Comparison of ENCODE assay signal across 1 cellular context in the genomic region with DNA sequence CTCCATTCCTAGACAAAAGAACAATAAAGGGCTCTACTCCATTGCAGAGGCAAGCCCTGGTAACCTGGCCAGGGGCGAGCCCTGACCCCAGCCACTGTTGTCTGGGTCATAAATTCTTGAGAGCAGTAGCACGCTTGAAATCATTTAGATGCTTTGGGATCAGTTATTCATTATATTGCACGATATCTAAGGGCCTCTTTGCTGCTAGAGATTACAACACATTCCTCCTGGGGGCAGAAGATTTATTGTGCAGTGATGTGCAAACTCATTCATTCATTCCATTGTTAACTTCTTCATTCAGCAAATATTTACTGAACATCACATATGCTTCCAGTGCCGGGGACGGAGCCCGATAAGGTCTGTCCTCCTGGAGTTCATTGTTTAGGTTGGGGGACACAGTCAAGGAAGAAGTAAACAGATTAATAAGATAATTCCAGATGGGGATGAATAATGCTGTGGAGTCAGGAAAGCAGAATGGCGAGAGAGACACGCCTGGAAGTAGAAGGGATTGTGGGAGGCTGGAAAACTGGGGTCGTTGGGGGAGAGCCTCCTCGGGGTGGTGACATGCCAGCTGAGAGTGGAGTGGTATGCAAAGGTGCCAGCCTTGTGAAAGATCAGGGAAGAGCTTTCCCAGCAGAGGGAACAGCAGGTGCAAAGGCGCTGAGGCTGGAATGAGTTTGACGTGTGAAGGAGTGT.
TF ChIP-seq lines count a peak whose summit lies in the region.

No MANE protein-coding gene starts in this region.

TF ChIP-seq in HCT116, 20 proteins besides CTCF, POLR2A, EP300 and RAD21:
- TF ChIP-seq, protein P1, sequence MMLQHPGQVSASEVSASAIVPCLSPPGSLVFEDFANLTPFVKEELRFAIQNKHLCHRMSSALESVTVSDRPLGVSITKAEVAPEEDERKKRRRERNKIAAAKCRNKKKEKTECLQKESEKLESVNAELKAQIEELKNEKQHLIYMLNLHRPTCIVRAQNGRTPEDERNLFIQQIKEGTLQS (IDR thresholded peaks at IDR 0.05), result no peak
- TF ChIP-seq CBX3 (IDR thresholded peaks at IDR 0.05; ENCODE audit: low read depth), result no peak
- TF ChIP-seq, protein P2, sequence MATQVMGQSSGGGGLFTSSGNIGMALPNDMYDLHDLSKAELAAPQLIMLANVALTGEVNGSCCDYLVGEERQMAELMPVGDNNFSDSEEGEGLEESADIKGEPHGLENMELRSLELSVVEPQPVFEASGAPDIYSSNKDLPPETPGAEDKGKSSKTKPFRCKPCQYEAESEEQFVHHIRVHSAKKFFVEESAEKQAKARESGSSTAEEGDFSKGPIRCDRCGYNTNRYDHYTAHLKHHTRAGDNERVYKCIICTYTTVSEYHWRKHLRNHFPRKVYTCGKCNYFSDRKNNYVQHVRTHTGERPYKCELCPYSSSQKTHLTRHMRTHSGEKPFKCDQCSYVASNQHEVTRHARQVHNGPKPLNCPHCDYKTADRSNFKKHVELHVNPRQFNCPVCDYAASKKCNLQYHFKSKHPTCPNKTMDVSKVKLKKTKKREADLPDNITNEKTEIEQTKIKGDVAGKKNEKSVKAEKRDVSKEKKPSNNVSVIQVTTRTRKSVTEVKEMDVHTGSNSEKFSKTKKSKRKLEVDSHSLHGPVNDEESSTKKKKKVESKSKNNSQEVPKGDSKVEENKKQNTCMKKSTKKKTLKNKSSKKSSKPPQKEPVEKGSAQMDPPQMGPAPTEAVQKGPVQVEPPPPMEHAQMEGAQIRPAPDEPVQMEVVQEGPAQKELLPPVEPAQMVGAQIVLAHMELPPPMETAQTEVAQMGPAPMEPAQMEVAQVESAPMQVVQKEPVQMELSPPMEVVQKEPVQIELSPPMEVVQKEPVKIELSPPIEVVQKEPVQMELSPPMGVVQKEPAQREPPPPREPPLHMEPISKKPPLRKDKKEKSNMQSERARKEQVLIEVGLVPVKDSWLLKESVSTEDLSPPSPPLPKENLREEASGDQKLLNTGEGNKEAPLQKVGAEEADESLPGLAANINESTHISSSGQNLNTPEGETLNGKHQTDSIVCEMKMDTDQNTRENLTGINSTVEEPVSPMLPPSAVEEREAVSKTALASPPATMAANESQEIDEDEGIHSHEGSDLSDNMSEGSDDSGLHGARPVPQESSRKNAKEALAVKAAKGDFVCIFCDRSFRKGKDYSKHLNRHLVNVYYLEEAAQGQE (IDR thresholded peaks at IDR 0.05; ENCODE audit: low read depth), result no peak
